ENCODE assay signal across 1 cellular context in the genomic region with DNA sequence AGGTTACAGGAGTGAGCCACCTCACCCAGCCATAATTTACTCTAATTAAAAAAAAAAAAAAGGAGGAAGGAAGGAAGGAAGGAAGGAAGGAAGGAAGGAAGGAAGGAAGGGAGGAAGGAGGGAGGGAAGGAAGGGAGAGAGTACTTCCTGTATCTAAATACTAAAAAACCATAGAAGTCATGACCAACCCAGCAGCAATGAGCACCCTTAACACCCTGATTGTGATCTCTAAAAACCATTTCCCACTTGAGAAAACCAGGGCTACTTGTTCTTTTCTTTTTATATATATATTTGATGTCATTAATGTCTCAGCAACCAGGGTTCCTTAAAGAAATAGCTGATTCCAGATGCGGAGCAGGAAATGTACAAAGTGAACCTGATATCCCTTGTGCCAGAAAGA.
TF ChIP-seq lines count a peak whose summit lies in the region.

No MANE protein-coding gene starts in this region.

TF ChIP-seq in HepG2, 621 proteins besides CTCF, POLR2A, EP300 and RAD21:
- TF ChIP-seq ZNF605 (CRISPR knock-in tag; IDR thresholded peaks at IDR 0.05) (peak; percentile 66), HNRNPK (IDR thresholded peaks at IDR 0.05; ENCODE audit: low read depth, low read length, poor library complexity, severe bottlenecking) (peak; percentile 39), TRIM24 (CRISPR knock-in tag; IDR thresholded peaks at IDR 0.05) (no peak)
